ENCODE assay signal across 10 cellular contexts in genomic region chr14:70666364-70666691, GRCh38. TPM values are rescaled to one million over a fixed set of nuclear protein-coding genes. Genes with fewer than 3 reads are reported as not detected.
A peak's percentile ranks its signal among the peaks of the same experiment; 100 is the strongest.
DNase-seq lines count a peak whose midpoint lies in the region; TF ChIP-seq lines count a peak whose summit lies in the region.
"Had no signal": no experiment of that assay in that cellular context is flagged by ENCODE, and none has a peak within 500 bp of the region (broad histone marks: within the 10 kb centered on the region; RNA-seq: fewer than 3 reads in every experiment).

No MANE protein-coding gene starts in this region.

- H3K27me3 Mint-ChIP-seq in Calu3 (ENCODE audit: unreplicated experiment) (no peaks in the 10 kb centered on the region), MCF 10A (ENCODE audit: insufficient read depth, unreplicated experiment) (no peaks in the 10 kb centered on the region)

- H3K4me1 ChIP-seq in prostate gland (replicated peaks): peaks cover 10% of the 10 kb centered on the region

- TF ChIP-seq POLR2A in prostate gland (IDR thresholded peaks at IDR 0.05): no peak

- H3K36me3 ChIP-seq in prostate gland: no peaks in the 10 kb centered on the region
- H3K36me3 ChIP-seq: adrenal gland, MG63 had no signal

- POLR2A ChIA-PET in MCF 10A (lab: Yijun Ruan, JAX) (no interaction called here), GM10248 (lab: Yijun Ruan, JAX) (no interaction called here)

- no peak for TF ChIP-seq CTCF in Calu3 (IDR thresholded peaks at IDR 0.05; ENCODE audit: unreplicated experiment)
- no peak for TF ChIP-seq CTCF in MCF 10A (IDR thresholded peaks at IDR 0.05; ENCODE audit: unreplicated experiment)
- TF ChIP-seq CTCF in prostate gland (IDR thresholded peaks at IDR 0.05): no peak
- TF ChIP-seq CTCF in GM10248 (IDR thresholded peaks at IDR 0.05; ENCODE audit: control extremely low read depth, extremely low read depth, low read depth, missing control alignments): no peak

- BruUV-seq in Calu3 (replicated peaks; lab: Mats Ljungman, UMichigan) (no TSS peak), MCF 10A (replicated peaks; lab: Mats Ljungman, UMichigan) (no TSS peak)

- no peak overlapping the region for H3K4me3 ChIP-seq in prostate gland
- H3K4me3 ChIP-seq: adrenal gland, MG63 had no signal

- CTCF ChIA-PET in Calu3 (lab: Charles Lee) (interaction anchor here (0.9 kb wide), 1 partner anchor 53 kb away, joined by 3 read pairs; no protein-coding TSS in a partner anchor), MCF 10A (lab: Yijun Ruan, JAX) (interaction anchor here (1.0 kb wide), 1 partner anchor 11 kb away, joined by 3 read pairs; no protein-coding TSS in a partner anchor), GM10248 (lab: Yijun Ruan, JAX) (interaction anchor here (0.7 to 2.2 kb wide), 4 partner anchors 8 to 47 kb away, joined by 4 to 10 read pairs (median 4); no protein-coding TSS in a partner anchor)

- H3K9me3 Mint-ChIP-seq in Calu3 (ENCODE audit: low read depth, unreplicated experiment): no peaks in the 10 kb centered on the region
- no peaks in the 10 kb centered on the region for H3K9me3 Mint-ChIP-seq in MCF 10A (ENCODE audit: unreplicated experiment)

- H3K4me1 Mint-ChIP-seq in Calu3 (ENCODE audit: low read depth, unreplicated experiment) (peaks cover 58% of the 10 kb centered on the region), MCF 10A (ENCODE audit: insufficient read depth, unreplicated experiment) (peaks cover 16% of the 10 kb centered on the region)

- no peaks in the 10 kb centered on the region for H3K9me3 ChIP-seq in prostate gland
- H3K9me3 ChIP-seq: adrenal gland, MG63 had no signal

- H3K27ac Mint-ChIP-seq in Calu3 (ENCODE audit: unreplicated experiment) (peak overlapping the region; percentile 91), MCF 10A (ENCODE audit: low read depth, unreplicated experiment) (peak overlapping the region; percentile 2)

- no peaks in the 10 kb centered on the region for H3K27me3 ChIP-seq in prostate gland (replicated peaks; ENCODE audit: insufficient read depth)
- H3K27me3 ChIP-seq: adrenal gland, MG63 had no signal

- 63% methylated on average over 1 of the region's 1 CpG for WGBS in prostate gland

- peak overlapping the region; percentile 86 to 90 for H3K27ac ChIP-seq in prostate gland
- H3K27ac ChIP-seq: adrenal gland had no signal

- DNase-seq in Calu3: no peak
- DNase-seq in NCI-H226: peak; percentile 24
- DNase-seq in MCF 10A (ENCODE audit: unreplicated experiment): no peak
- no peak for DNase-seq in prostate gland (ENCODE audit: low spot score)
- DNase-seq in GM10248 (ENCODE audit: extremely low spot score): no peak
- no peak for DNase-seq in GDM1 (lab: John Stamatoyannopoulos, UW)
- DNase-seq in globus pallidus (ENCODE audit: low spot score): no peak
- no peak for DNase-seq in NCI-H2196 (lab: John Stamatoyannopoulos, UW; ENCODE audit: unreplicated experiment)
- DNase-seq: MG63 had no signal

- intact Hi-C loops in Calu3 (cut with micrococcal nuclease; ENCODE audit: unreplicated experiment): no loop called here
- intact Hi-C loops in MCF 10A (cut with micrococcal nuclease): no loop called here
- intact Hi-C loops in prostate gland (cut with DNase I): no loop called here

- peak overlapping the region; percentile 41 for H3K4me3 Mint-ChIP-seq in Calu3 (ENCODE audit: low read depth, unreplicated experiment)
- no peak overlapping the region for H3K4me3 Mint-ChIP-seq in MCF 10A (ENCODE audit: unreplicated experiment)

- peaks cover 15% of the 10 kb centered on the region for H3K36me3 Mint-ChIP-seq in Calu3 (ENCODE audit: insufficient read depth, unreplicated experiment)
- H3K36me3 Mint-ChIP-seq in MCF 10A (ENCODE audit: insufficient read depth, unreplicated experiment): no peaks in the 10 kb centered on the region

RNA-seq across cellular contexts. Expression of gene TTC9, which starts 24.6 kb away (rescaled TPM):
- total RNA-seq in Calu3 (2022) (9.8 and 11.0 TPM in 2 replicates), MCF 10A (2022) (0.30 and 0.37 TPM in 2 replicates), prostate gland (1 to 10 TPM; 3.2 to 6.7 TPM)
